In the genomic region with DNA sequence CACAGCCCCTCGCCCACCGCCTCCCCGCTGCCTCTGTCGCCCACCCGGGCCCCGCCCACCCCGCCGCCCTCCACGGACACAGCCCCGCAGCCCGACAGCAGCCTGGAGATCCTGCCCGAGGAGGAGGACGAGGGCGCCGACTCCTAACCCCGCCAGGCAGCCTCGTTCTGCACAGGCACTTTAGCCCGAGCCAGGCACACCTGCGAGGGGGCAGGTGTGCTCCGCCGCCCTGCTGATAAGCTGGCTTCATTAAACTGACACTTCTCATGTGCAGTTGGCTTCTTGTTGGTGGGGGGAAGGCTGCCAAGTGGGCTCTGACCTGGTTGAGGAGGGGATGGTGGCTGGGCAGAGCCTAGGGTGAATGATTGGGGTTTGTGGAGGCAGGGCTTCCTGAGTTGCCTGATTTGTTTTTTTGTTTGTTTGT, we compare ENCODE assay signal across 21 cellular contexts.
DNase-seq lines count a peak whose midpoint lies in the region; ATAC-seq, FAIRE-seq and TF ChIP-seq lines count a peak whose summit lies in the region.
"Had no signal": no experiment of that assay in that cellular context is flagged by ENCODE, and none has a peak within 500 bp of the region (broad histone marks: within the 10 kb centered on the region; RNA-seq: fewer than 3 reads in every experiment).

No MANE protein-coding gene starts in this region.

- peak; percentile 19 to 71 for DNase-seq in NCI-H2081 (lab: John Stamatoyannopoulos, UW)
- DNase-seq in NCI-H2081 treated with DMSO at 0.1 percent for 48 hours (lab: John Stamatoyannopoulos, UW): no peak
- peak; percentile 40 for DNase-seq in NCI-H510A (lab: John Stamatoyannopoulos, UW)
- no peak for DNase-seq in memory B cell (ENCODE audit: low spot score in 2 of 2)
- no peak for DNase-seq in HUDEP-2 (lab: John Stamatoyannopoulos, UW; ENCODE audit: unreplicated experiment in 76 of 76)
- DNase-seq in LoVo (ENCODE audit: low spot score): no peak
- no peak for DNase-seq in H54 (ENCODE audit: insufficient read length, low spot score)
- DNase-seq: BE2C; effector memory CD8-positive, alpha-beta T cell; left ventricle myocardium inferior; NCI-H1694; stimulated activated CD4-positive, alpha-beta T cell treated with anti-CD3 and anti-CD28 coated beads, Interleukin-4, amount 100 ng/mL, for 1 hour; T1000 had no signal

- peaks cover 13% of the 10 kb centered on the region for H3K4me1 Mint-ChIP-seq in memory B cell

- peak overlapping the region; percentile 44 for H3K4me3 Mint-ChIP-seq in memory B cell
- H3K4me3 Mint-ChIP-seq: neural crest cell had no signal

- FAIRE-seq in H54 (lab: Jason Lieb, UNC): no peak
- FAIRE-seq: A204.1, D721Med had no signal

- H3K27ac Mint-ChIP-seq in memory B cell: no peak overlapping the region
- H3K27ac Mint-ChIP-seq: activated naive CD8-positive, alpha-beta T cell; activated T-helper 1 cell treated with anti-CD3 and anti-CD28 coated beads, Interleukin-12 subunit alpha, Interleukin-12 subunit beta, Interleukin-2, Interleukin-4 antibody, amounts not matched to agents 30 ng/mL and 10 ng/mL and 1 ng/mL, durations not matched to agents 14 hours and 24 hours and 36 hours; progenitor cell of endocrine pancreas had no signal

- no peaks in the 10 kb centered on the region for H3K9me3 Mint-ChIP-seq in memory B cell
- H3K9me3 Mint-ChIP-seq: activated T-helper 1 cell treated with anti-CD3 and anti-CD28 coated beads, Interleukin-12 subunit alpha, Interleukin-12 subunit beta, Interleukin-2, Interleukin-4 antibody, amounts not matched to agents 30 ng/mL and 10 ng/mL and 1 ng/mL, durations not matched to agents 14 hours and 24 hours and 36 hours; effector memory CD8-positive, alpha-beta T cell; neural crest cell had no signal

- H3K27me3 Mint-ChIP-seq in memory B cell: peaks cover 2% of the 10 kb centered on the region
- H3K27me3 Mint-ChIP-seq: activated naive CD8-positive, alpha-beta T cell; effector memory CD8-positive, alpha-beta T cell had no signal

- peaks cover 11% of the 10 kb centered on the region for H3K36me3 Mint-ChIP-seq in memory B cell

- TF ChIP-seq POLR2A in GM19193 (IDR thresholded peaks at IDR 0.05; ENCODE audit: extremely low read depth, insufficient read depth, insufficient read length) (peak; percentile 36), H54 (IDR thresholded peaks at IDR 0.05; ENCODE audit: low read depth, low read length) (no peak)

- ATAC-seq in memory B cell (ENCODE audit: low read depth): no peak
- ATAC-seq: effector memory CD8-positive, alpha-beta T cell; SK-N-SH treated with all-trans-retinoic acid at 6 μM for 48 hours had no signal

Comparison
In these comparisons a context has a peak if more than half of its experiments do, and no peak if none do; other contexts are left out.
1. DNase-seq: peak in NCI-H2081 (2 of 2) and NCI-H510A (single experiment); none in NCI-H2081 treated with DMSO at 0.1 percent for 48 hours (single experiment), memory B cell (0 of 2), HUDEP-2 (0 of 76), LoVo (single experiment) and H54 (single experiment).